ENCODE assay signal across 1 cellular context in the genomic region with DNA sequence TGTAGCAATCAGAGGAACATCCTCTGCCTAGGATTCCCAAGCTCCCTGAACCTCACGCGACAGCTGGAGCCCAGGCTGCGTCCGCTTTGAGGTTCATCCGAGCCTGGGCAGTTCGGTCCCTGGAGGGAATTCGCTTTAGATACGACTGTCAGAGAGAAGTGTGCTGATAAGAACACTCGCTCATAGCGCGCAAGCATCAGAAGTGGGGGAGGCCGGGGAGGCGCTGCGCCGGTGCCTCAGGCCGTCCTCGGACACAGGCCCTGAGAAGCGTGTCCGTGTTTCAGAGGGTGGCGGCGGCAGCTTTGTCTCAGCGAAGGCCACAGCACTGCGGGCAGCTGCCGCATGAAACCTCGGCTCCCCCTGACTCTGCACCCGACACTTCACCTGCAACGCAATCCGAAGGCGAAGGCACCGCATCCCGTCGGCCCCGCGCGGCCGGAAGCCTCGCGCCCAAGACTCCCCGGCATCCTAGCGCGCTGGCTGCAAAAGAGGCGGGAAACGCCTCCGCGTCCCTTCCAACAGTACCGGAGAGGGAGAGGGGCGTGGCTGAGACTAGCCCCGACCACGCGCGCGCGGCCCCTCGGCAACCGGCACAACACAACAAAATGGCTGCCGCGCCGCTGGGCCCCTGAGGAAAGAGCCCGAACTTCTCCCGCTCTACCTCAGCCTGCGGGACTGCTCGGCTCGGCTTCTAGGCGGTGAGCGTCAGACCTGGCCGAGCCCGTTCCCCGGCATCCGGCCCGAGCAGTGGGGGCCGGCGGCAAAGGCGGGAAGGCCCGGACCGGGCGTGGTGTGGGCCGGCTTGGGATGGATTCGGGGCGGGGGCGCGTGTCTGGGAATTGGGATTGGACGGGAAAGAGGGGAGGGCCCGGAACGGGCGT.
TF ChIP-seq lines count a peak whose summit lies in the region.

A gene with protein sequence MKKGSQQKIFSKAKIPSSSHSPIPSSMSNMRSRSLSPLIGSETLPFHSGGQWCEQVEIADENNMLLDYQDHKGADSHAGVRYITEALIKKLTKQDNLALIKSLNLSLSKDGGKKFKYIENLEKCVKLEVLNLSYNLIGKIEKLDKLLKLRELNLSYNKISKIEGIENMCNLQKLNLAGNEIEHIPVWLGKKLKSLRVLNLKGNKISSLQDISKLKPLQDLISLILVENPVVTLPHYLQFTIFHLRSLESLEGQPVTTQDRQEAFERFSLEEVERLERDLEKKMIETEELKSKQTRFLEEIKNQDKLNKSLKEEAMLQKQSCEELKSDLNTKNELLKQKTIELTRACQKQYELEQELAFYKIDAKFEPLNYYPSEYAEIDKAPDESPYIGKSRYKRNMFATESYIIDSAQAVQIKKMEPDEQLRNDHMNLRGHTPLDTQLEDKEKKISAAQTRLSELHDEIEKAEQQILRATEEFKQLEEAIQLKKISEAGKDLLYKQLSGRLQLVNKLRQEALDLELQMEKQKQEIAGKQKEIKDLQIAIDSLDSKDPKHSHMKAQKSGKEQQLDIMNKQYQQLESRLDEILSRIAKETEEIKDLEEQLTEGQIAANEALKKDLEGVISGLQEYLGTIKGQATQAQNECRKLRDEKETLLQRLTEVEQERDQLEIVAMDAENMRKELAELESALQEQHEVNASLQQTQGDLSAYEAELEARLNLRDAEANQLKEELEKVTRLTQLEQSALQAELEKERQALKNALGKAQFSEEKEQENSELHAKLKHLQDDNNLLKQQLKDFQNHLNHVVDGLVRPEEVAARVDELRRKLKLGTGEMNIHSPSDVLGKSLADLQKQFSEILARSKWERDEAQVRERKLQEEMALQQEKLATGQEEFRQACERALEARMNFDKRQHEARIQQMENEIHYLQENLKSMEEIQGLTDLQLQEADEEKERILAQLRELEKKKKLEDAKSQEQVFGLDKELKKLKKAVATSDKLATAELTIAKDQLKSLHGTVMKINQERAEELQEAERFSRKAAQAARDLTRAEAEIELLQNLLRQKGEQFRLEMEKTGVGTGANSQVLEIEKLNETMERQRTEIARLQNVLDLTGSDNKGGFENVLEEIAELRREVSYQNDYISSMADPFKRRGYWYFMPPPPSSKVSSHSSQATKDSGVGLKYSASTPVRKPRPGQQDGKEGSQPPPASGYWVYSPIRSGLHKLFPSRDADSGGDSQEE (N-terminal part only) (plus strand): TSS at position 586 of the 881 bp plus-strand sequence. CDS start 13,372 bp downstream, outside the sequence.

TF ChIP-seq in HepG2, 621 proteins besides CTCF, POLR2A, EP300 and RAD21 (continued from another document and continues in another):
- TF ChIP-seq, protein P1, sequence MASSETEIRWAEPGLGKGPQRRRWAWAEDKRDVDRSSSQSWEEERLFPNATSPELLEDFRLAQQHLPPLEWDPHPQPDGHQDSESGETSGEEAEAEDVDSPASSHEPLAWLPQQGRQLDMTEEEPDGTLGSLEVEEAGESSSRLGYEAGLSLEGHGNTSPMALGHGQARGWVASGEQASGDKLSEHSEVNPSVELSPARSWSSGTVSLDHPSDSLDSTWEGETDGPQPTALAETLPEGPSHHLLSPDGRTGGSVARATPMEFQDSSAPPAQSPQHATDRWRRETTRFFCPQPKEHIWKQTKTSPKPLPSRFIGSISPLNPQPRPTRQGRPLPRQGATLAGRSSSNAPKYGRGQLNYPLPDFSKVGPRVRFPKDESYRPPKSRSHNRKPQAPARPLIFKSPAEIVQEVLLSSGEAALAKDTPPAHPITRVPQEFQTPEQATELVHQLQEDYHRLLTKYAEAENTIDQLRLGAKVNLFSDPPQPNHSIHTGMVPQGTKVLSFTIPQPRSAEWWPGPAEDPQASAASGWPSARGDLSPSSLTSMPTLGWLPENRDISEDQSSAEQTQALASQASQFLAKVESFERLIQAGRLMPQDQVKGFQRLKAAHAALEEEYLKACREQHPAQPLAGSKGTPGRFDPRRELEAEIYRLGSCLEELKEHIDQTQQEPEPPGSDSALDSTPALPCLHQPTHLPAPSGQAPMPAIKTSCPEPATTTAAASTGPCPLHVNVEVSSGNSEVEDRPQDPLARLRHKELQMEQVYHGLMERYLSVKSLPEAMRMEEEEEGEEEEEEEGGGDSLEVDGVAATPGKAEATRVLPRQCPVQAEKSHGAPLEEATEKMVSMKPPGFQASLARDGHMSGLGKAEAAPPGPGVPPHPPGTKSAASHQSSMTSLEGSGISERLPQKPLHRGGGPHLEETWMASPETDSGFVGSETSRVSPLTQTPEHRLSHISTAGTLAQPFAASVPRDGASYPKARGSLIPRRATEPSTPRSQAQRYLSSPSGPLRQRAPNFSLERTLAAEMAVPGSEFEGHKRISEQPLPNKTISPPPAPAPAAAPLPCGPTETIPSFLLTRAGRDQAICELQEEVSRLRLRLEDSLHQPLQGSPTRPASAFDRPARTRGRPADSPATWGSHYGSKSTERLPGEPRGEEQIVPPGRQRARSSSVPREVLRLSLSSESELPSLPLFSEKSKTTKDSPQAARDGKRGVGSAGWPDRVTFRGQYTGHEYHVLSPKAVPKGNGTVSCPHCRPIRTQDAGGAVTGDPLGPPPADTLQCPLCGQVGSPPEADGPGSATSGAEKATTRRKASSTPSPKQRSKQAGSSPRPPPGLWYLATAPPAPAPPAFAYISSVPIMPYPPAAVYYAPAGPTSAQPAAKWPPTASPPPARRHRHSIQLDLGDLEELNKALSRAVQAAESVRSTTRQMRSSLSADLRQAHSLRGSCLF (CRISPR knock-in tag; IDR thresholded peaks at IDR 0.05; ENCODE audit: borderline replicate concordance), result 0 out of 2 replicates have a peak, but pooled peaks have one; percentile 90
- 0 out of 2 replicates have a peak, but pooled peaks have one; percentile 84 for TF ChIP-seq PAWR (CRISPR knock-in tag; IDR thresholded peaks at IDR 0.05; ENCODE audit: borderline replicate concordance)
- TF ChIP-seq PAF1 (CRISPR knock-in tag; IDR thresholded peaks at IDR 0.05), result no peak
- no peak for TF ChIP-seq HHEX (CRISPR knock-in tag; IDR thresholded peaks at IDR 0.05)
- no peak for TF ChIP-seq POLR2AphosphoS2 (IDR thresholded peaks at IDR 0.05; ENCODE audit: low read depth, low read length)
- TF ChIP-seq PTBP1 (IDR thresholded peaks at IDR 0.05; ENCODE audit: low read depth, low read length, poor library complexity, severe bottlenecking), result no peak
- TF ChIP-seq MEF2D (CRISPR knock-in tag; IDR thresholded peaks at IDR 0.05), result peak; percentile 95
- peak; percentile 97 for TF ChIP-seq ZNF274 (CRISPR knock-in tag; IDR thresholded peaks at IDR 0.05)
- TF ChIP-seq TAF1 (CRISPR knock-in tag; IDR thresholded peaks at IDR 0.05), result peak; percentile 86
- no peak for TF ChIP-seq IKZF1 (IDR thresholded peaks at IDR 0.05)
- TF ChIP-seq ZNF75D (CRISPR knock-in tag; IDR thresholded peaks at IDR 0.05; ENCODE audit: borderline replicate concordance), result no peak; the same call in 1 of the 2 replicates
- no peak for TF ChIP-seq ZNF260 (CRISPR knock-in tag; IDR thresholded peaks at IDR 0.05; ENCODE audit: borderline replicate concordance, low read depth)
- no peak for TF ChIP-seq CBX2 (IDR thresholded peaks at IDR 0.05; ENCODE audit: low read depth, low read length)
- TF ChIP-seq CBX2 (CRISPR knock-in tag; IDR thresholded peaks at IDR 0.05; ENCODE audit: low read depth), result 0 out of 2 replicates have a peak, but pooled peaks have one; percentile 28
- TF ChIP-seq ZNF747 (CRISPR knock-in tag; IDR thresholded peaks at IDR 0.05; ENCODE audit: borderline replicate concordance), result peak; percentile 83
- TF ChIP-seq HNF4G (IDR thresholded peaks at IDR 0.05; ENCODE audit: borderline replicate concordance, low read depth, low read length), result no peak
- TF ChIP-seq HNF4G (CRISPR knock-in tag; IDR thresholded peaks at IDR 0.05; ENCODE audit: borderline replicate concordance, low read depth), result peak; percentile 79
- TF ChIP-seq FOXP1 (IDR thresholded peaks at IDR 0.05), result no peak
- peak; percentile 41; the same call in 1 of the 2 replicates for TF ChIP-seq FOXP1 (CRISPR knock-in tag; IDR thresholded peaks at IDR 0.05)
- TF ChIP-seq SALL1 (CRISPR knock-in tag; IDR thresholded peaks at IDR 0.05), result peak; percentile 95
- peak; percentile 98 for TF ChIP-seq NFKB2 (CRISPR knock-in tag; IDR thresholded peaks at IDR 0.05; ENCODE audit: borderline replicate concordance)
- TF ChIP-seq, protein P2, sequence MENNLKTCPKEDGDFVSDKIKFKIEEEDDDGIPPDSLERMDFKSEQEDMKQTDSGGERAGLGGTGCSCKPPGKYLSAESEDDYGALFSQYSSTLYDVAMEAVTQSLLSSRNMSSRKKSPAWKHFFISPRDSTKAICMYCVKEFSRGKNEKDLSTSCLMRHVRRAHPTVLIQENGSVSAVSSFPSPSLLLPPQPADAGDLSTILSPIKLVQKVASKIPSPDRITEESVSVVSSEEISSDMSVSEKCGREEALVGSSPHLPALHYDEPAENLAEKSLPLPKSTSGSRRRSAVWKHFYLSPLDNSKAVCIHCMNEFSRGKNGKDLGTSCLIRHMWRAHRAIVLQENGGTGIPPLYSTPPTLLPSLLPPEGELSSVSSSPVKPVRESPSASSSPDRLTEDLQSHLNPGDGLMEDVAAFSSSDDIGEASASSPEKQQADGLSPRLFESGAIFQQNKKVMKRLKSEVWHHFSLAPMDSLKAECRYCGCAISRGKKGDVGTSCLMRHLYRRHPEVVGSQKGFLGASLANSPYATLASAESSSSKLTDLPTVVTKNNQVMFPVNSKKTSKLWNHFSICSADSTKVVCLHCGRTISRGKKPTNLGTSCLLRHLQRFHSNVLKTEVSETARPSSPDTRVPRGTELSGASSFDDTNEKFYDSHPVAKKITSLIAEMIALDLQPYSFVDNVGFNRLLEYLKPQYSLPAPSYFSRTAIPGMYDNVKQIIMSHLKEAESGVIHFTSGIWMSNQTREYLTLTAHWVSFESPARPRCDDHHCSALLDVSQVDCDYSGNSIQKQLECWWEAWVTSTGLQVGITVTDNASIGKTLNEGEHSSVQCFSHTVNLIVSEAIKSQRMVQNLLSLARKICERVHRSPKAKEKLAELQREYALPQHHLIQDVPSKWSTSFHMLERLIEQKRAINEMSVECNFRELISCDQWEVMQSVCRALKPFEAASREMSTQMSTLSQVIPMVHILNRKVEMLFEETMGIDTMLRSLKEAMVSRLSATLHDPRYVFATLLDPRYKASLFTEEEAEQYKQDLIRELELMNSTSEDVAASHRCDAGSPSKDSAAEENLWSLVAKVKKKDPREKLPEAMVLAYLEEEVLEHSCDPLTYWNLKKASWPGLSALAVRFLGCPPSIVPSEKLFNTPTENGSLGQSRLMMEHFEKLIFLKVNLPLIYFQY (CRISPR knock-in tag; IDR thresholded peaks at IDR 0.05; ENCODE audit: borderline replicate concordance), result peak; percentile 31; the same call in 1 of the 2 replicates
- TF ChIP-seq CC2D1A (CRISPR knock-in tag; IDR thresholded peaks at IDR 0.05), result peak; percentile 59; the same call in 1 of the 2 replicates
- TF ChIP-seq, protein P3, sequence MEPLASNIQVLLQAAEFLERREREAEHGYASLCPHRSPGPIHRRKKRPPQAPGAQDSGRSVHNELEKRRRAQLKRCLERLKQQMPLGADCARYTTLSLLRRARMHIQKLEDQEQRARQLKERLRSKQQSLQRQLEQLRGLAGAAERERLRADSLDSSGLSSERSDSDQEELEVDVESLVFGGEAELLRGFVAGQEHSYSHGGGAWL (CRISPR knock-in tag; IDR thresholded peaks at IDR 0.05), result peak; percentile 98
- TF ChIP-seq, protein P4, sequence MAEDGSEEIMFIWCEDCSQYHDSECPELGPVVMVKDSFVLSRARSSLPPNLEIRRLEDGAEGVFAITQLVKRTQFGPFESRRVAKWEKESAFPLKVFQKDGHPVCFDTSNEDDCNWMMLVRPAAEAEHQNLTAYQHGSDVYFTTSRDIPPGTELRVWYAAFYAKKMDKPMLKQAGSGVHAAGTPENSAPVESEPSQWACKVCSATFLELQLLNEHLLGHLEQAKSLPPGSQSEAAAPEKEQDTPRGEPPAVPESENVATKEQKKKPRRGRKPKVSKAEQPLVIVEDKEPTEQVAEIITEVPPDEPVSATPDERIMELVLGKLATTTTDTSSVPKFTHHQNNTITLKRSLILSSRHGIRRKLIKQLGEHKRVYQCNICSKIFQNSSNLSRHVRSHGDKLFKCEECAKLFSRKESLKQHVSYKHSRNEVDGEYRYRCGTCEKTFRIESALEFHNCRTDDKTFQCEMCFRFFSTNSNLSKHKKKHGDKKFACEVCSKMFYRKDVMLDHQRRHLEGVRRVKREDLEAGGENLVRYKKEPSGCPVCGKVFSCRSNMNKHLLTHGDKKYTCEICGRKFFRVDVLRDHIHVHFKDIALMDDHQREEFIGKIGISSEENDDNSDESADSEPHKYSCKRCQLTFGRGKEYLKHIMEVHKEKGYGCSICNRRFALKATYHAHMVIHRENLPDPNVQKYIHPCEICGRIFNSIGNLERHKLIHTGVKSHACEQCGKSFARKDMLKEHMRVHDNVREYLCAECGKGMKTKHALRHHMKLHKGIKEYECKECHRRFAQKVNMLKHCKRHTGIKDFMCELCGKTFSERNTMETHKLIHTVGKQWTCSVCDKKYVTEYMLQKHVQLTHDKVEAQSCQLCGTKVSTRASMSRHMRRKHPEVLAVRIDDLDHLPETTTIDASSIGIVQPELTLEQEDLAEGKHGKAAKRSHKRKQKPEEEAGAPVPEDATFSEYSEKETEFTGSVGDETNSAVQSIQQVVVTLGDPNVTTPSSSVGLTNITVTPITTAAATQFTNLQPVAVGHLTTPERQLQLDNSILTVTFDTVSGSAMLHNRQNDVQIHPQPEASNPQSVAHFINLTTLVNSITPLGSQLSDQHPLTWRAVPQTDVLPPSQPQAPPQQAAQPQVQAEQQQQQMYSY (CRISPR knock-in tag; IDR thresholded peaks at IDR 0.05), result peak; percentile 72; the same call in 1 of the 2 replicates
- TF ChIP-seq NBN (conservative IDR thresholded peaks at IDR 0.05), result no peak
- TF ChIP-seq, protein P5, sequence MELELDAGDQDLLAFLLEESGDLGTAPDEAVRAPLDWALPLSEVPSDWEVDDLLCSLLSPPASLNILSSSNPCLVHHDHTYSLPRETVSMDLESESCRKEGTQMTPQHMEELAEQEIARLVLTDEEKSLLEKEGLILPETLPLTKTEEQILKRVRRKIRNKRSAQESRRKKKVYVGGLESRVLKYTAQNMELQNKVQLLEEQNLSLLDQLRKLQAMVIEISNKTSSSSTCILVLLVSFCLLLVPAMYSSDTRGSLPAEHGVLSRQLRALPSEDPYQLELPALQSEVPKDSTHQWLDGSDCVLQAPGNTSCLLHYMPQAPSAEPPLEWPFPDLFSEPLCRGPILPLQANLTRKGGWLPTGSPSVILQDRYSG (CRISPR knock-in tag; IDR thresholded peaks at IDR 0.05), result peak; percentile 93
- no peak; the same call in none of the 2 replicates for TF ChIP-seq JUND (CRISPR knock-in tag; IDR thresholded peaks at IDR 0.05)
- TF ChIP-seq, protein P6, sequence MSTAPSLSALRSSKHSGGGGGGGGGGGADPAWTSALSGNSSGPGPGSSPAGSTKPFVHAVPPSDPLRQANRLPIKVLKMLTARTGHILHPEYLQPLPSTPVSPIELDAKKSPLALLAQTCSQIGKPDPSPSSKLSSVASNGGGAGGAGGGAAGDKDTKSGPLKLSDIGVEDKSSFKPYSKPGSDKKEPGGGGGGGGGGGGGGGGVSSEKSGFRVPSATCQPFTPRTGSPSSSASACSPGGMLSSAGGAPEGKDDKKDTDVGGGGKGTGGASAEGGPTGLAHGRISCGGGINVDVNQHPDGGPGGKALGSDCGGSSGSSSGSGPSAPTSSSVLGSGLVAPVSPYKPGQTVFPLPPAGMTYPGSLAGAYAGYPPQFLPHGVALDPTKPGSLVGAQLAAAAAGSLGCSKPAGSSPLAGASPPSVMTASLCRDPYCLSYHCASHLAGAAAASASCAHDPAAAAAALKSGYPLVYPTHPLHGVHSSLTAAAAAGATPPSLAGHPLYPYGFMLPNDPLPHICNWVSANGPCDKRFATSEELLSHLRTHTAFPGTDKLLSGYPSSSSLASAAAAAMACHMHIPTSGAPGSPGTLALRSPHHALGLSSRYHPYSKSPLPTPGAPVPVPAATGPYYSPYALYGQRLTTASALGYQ (CRISPR knock-in tag; IDR thresholded peaks at IDR 0.05), result peak; percentile 75; the same call in 1 of the 2 replicates
- no peak for TF ChIP-seq ZNF24 (IDR thresholded peaks at IDR 0.05)
- peak; percentile 97 for TF ChIP-seq ZNF547 (CRISPR knock-in tag; IDR thresholded peaks at IDR 0.05)
